Comparison of ENCODE assay signal across 1 cellular context in the genomic region with DNA sequence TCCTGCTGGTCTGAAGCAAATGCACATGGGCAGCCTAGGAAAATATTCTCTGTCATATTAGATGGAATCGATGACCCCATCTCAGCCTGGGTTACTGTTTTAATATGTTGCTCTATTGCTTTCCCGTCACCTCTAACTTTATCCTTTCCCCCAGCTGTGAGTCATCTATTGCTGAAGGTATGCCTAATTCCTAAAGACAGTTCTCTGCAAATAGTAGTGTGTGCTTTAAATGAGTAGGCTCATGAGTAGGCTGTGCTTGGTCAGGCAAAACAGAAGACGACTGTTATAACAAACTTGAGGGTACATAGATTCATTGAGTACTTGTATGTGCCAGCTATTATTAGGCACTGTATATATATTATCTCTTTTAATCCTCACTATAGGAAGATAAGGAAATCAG.
TF ChIP-seq lines count a peak whose summit lies in the region.

No MANE protein-coding gene starts in this region.

TF ChIP-seq in HepG2, 621 proteins besides CTCF, POLR2A, EP300 and RAD21 (continued from another document):
- TF ChIP-seq BORCS8-MEF2B (CRISPR knock-in tag; IDR thresholded peaks at IDR 0.05) = no peak
- TF ChIP-seq ZNF777 (CRISPR knock-in tag; IDR thresholded peaks at IDR 0.05) = no peak
- TF ChIP-seq RAD51 (IDR thresholded peaks at IDR 0.05; ENCODE audit: borderline replicate concordance) = no peak
- 0 out of 2 replicates have a peak, but pooled peaks have one; percentile 24 for TF ChIP-seq TBX2 (CRISPR knock-in tag; IDR thresholded peaks at IDR 0.05; ENCODE audit: borderline replicate concordance)
